1 cellular context compared by ENCODE assay signal in the genomic region with DNA sequence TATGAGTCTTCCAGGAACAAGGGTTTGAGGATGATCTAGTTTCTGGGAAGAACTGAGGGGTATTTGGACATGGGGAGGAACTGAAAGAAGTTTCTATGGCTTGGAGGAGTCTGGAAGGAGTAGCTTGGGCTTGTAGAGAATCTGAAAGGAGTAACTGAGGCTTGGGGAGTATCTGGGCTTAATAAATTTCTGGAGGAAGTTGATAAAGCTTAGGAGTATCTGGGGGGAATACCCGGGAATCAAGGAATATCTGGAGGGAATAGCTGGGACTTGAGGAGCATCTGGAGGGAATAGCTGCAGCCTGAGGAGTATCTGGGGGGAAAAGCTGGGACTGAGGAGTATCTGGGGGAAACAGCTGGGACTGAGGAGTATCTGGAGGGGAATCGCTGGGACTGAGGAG.
A peak's percentile ranks its signal among the peaks of the same experiment; 100 is the strongest.
TF ChIP-seq lines count a peak whose summit lies in the region.

No MANE protein-coding gene starts in this region.

TF ChIP-seq in HEK293, 187 proteins besides CTCF, POLR2A, EP300 and RAD21:
- TF ChIP-seq ZNF366 (tag by site-specific recombination; conservative IDR thresholded peaks at IDR 0.05), result no peak
- peak; percentile 55 for TF ChIP-seq ZNF394 (tag by site-specific recombination; IDR thresholded peaks at IDR 0.05; ENCODE audit: borderline replicate concordance)
